1 cellular context compared by ENCODE assay signal in the genomic region with DNA sequence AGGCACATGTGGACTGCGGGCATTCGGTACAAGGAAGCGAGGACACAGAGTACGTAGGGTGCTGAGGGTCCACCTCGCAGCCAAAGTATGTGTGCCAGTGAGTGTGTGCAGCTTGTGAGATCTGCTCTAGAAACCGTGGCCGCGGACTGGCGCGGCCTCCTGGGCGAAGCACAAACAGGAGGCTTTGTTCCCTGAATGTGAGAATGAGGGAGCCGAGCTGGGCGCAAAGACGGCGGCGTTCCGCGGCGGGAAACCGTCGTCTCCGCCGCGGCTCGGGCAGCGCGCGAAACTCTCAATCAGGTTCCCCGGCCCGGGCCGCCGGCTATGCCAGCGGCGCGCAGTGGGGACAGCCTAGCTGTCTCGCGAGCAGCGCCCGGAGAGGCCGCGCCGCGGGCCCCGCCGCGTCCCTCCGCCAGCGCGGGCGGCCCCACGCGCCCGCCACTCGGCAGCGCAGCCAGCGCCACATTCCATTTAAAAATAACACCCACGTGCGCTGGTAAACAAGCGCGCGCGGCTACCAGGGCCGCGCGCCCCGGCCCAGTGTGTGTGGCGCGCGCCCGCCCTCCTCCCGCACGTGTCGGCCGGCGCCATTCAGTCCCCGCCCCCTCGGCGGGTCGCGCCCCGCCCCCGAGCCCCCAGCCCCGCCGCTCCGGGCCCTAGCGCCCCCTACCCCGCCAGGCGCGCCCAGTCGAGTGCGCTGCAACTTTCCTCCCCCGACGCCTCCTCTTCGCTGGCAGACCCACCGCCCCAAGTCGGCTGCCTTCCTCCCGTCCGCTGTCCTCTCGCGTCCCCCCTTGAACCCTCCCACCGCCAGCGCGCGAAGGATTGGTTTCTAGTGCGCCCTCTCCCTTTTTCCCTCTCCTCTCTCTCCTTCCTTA.
TF ChIP-seq lines count a peak whose summit lies in the region.

No MANE protein-coding gene starts in this region.

TF ChIP-seq in GM12878, 131 proteins besides CTCF, POLR2A, EP300 and RAD21 (continued from another document):
- TF ChIP-seq CEBPB (IDR thresholded peaks at IDR 0.05; ENCODE audit: borderline replicate concordance in 1 of 2, low read depth in 2 of 2, low read length in 2 of 2), result no peak
- TF ChIP-seq ZNF687 (IDR thresholded peaks at IDR 0.05), result peak; percentile 55; the same call in 1 of the 2 replicates
- peak; percentile 32 for TF ChIP-seq MYC (IDR thresholded peaks at IDR 0.05; ENCODE audit: insufficient read depth, insufficient read length, insufficient replicate concordance, low read length, severe bottlenecking)
- TF ChIP-seq POLR2AphosphoS2 (IDR thresholded peaks at IDR 0.05; ENCODE audit: low read depth, low read length), result no peak
- peak; percentile 55; the same call in 1 of the 2 replicates for TF ChIP-seq BACH1 (IDR thresholded peaks at IDR 0.05; ENCODE audit: borderline replicate concordance)
- no peak for TF ChIP-seq ZNF274 (IDR thresholded peaks at IDR 0.05; ENCODE audit: insufficient read depth, insufficient read length)
- TF ChIP-seq NKRF (conservative IDR thresholded peaks at IDR 0.05), result peak; percentile 71
- TF ChIP-seq CBFB (IDR thresholded peaks at IDR 0.05; ENCODE audit: low read depth), result no peak
- no peak for TF ChIP-seq TBL1XR1 (IDR thresholded peaks at IDR 0.05; ENCODE audit: low read depth, low read length)
- TF ChIP-seq FOXM1 (IDR thresholded peaks at IDR 0.05; ENCODE audit: low read depth, low read length), result no peak
- TF ChIP-seq BHLHE40 (IDR thresholded peaks at IDR 0.05; ENCODE audit: borderline replicate concordance in 1 of 2, low read depth in 2 of 2, low read length in 1 of 2), result peak; percentile 92 to 95
- TF ChIP-seq HDGF (IDR thresholded peaks at IDR 0.05), result no peak
